Comparison of ENCODE assay signal across 29 cellular contexts in genomic region chr4:183094393-183095198, GRCh38. TPM values are rescaled to one million over a fixed set of nuclear protein-coding genes. Genes with fewer than 3 reads are reported as not detected.
A peak's percentile ranks its signal among the peaks of the same experiment; 100 is the strongest.
DNase-seq lines count a peak whose midpoint lies in the region; ATAC-seq, FAIRE-seq and TF ChIP-seq lines count a peak whose summit lies in the region.
"Had no signal": no experiment of that assay in that cellular context is flagged by ENCODE, and none has a peak within 500 bp of the region (broad histone marks: within the 10 kb centered on the region; RNA-seq: fewer than 3 reads in every experiment).

No MANE protein-coding gene starts in this region.

- H4K20me1 ChIP-seq in mammary epithelial cell (ENCODE audit: insufficient read depth, low read length): no peaks in the 10 kb centered on the region

- H3K27ac Mint-ChIP-seq in naive thymus-derived CD4-positive, alpha-beta T cell: peak overlapping the region in 5 of 9 donors; percentile 2 to 25 (median 21)
- no peak overlapping the region for H3K27ac Mint-ChIP-seq in glutamatergic neuron (ENCODE audit: unreplicated experiment)
- no peak overlapping the region for H3K27ac Mint-ChIP-seq in activated T-helper 1 cell treated with anti-CD3 and anti-CD28 coated beads, Interleukin-12 subunit alpha, Interleukin-12 subunit beta, Interleukin-2, Interleukin-4 antibody, amounts not matched to agents 30 ng/mL and 10 ng/mL and 1 ng/mL, durations not matched to agents 14 hours and 24 hours and 36 hours
- H3K27ac Mint-ChIP-seq: activated CD4-positive, alpha-beta memory T cell treated with anti-CD3 and anti-CD28 coated beads, Interleukin-2, amount 10 ng/mL, durations not matched to agents 7 days and 5 days; activated T-helper 17 cell treated with anti-CD3 and anti-CD28 coated beads, Interleukin-2, amount 50 U/mL, for 72 hours; CD4-positive, CD25-positive, alpha-beta regulatory T cell; IgD-negative memory B cell; progenitor cell of endocrine pancreas; T-helper 1 cell treated with Interleukin-12 subunit alpha and Interleukin-12 subunit beta and Interleukin-4 antibody, amounts not matched to agents 30 μg/mL and 1 μg/mL, for 36 hours had no signal

- no peak for ATAC-seq in naive thymus-derived CD4-positive, alpha-beta T cell
- ATAC-seq: activated T-helper 17 cell treated with anti-CD3 and anti-CD28 coated beads, Interleukin-2, amount 50 U/mL, for 72 hours; left lung; sciatic nerve had no signal

- no peak overlapping the region for H3K4me3 Mint-ChIP-seq in naive thymus-derived CD4-positive, alpha-beta T cell
- H3K4me3 Mint-ChIP-seq in glutamatergic neuron (ENCODE audit: unreplicated experiment): no peak overlapping the region
- no peak overlapping the region for H3K4me3 Mint-ChIP-seq in activated T-helper 1 cell treated with anti-CD3 and anti-CD28 coated beads, Interleukin-12 subunit alpha, Interleukin-12 subunit beta, Interleukin-2, Interleukin-4 antibody, amounts not matched to agents 30 ng/mL and 10 ng/mL and 1 ng/mL, durations not matched to agents 14 hours and 24 hours and 36 hours
- H3K4me3 Mint-ChIP-seq: activated CD4-positive, alpha-beta memory T cell treated with anti-CD3 and anti-CD28 coated beads, Interleukin-2, amount 10 ng/mL, durations not matched to agents 7 days and 5 days; activated T-helper 17 cell treated with anti-CD3 and anti-CD28 coated beads, Interleukin-2, amount 50 U/mL, for 72 hours; CD4-positive, CD25-positive, alpha-beta regulatory T cell; IgD-negative memory B cell; T-helper 1 cell treated with Interleukin-12 subunit alpha and Interleukin-12 subunit beta and Interleukin-4 antibody, amounts not matched to agents 30 μg/mL and 1 μg/mL, for 36 hours had no signal

- no peak overlapping the region for H3K9ac ChIP-seq in mammary epithelial cell (ENCODE audit: insufficient read depth, low read length)
- H3K9ac ChIP-seq: SK-N-SH had no signal

- WGBS in mammary epithelial cell (ENCODE audit: low coverage, missing lambda C conversion rate): 90% methylated on average over 6 of the region's 6 CpGs

- H3K27me3 ChIP-seq in mammary epithelial cell (ENCODE audit: insufficient read depth, low read length): no peaks in the 10 kb centered on the region
- H3K27me3 ChIP-seq in breast epithelium: no peaks in the 10 kb centered on the region
- H3K27me3 ChIP-seq in bronchial epithelial cell (ENCODE audit: control insufficient read depth, insufficient read depth, low read length): no peaks in the 10 kb centered on the region
- H3K27me3 ChIP-seq in naive thymus-derived CD4-positive, alpha-beta T cell (ENCODE audit: control insufficient read depth in 2 of 2, insufficient read depth in 2 of 2, low read length in 2 of 2): no peaks in the 10 kb centered on the region

- no peak overlapping the region for H3K4me2 ChIP-seq in mammary epithelial cell (ENCODE audit: insufficient read depth, low read depth, low read length)
- H3K4me2 ChIP-seq: SK-N-SH had no signal

- POLR2A ChIA-PET in naive thymus-derived CD4-positive, alpha-beta T cell (lab: Charles Lee): no interaction called here

- no peak for TF ChIP-seq POLR2A in breast epithelium (IDR thresholded peaks at IDR 0.05)

- no peak overlapping the region for H3K4me3 ChIP-seq in mammary epithelial cell (replicated peaks in 1 of 3; ENCODE audit: insufficient read depth in 1 of 3, low read depth in 2 of 3, low read length in 3 of 3)
- H3K4me3 ChIP-seq in breast epithelium: no peak overlapping the region
- H3K4me3 ChIP-seq in bronchial epithelial cell (ENCODE audit: low read depth, low read length): no peak overlapping the region
- H3K4me3 ChIP-seq in naive thymus-derived CD4-positive, alpha-beta T cell (ENCODE audit: low read length): no peak overlapping the region
- H3K4me3 ChIP-seq: left lung had no signal

- intact Hi-C loops in mammary epithelial cell (cut with micrococcal nuclease): loop anchor here (5.0 kb wide), 1 partner anchor 38 kb away; no protein-coding TSS in a partner anchor
- intact Hi-C loops in breast epithelium (cut with DNase I; ENCODE audit: low total_unique reads): no loop called here
- intact Hi-C loops in naive thymus-derived CD4-positive, alpha-beta T cell (cut with micrococcal nuclease): loop anchor here in 1 of 2 donors (5.0 to 10.0 kb wide), 3 partner anchors 48 to 1640 kb away; partner anchors contain the start of genes CENPU, RWDD4 and TRAPPC11
- intact Hi-C loops in activated T-helper 1 cell treated with anti-CD3 and anti-CD28 coated beads, Interleukin-12 subunit alpha, Interleukin-12 subunit beta, Interleukin-2, Interleukin-4 antibody, amounts not matched to agents 30 ng/mL and 10 ng/mL and 1 ng/mL, durations not matched to agents 14 hours and 24 hours and 36 hours (cut with micrococcal nuclease): loop anchor here (5.0 kb wide), 1 partner anchor 348 kb away; the partner anchor contains the start of gene CDKN2AIP

- H3K36me3 ChIP-seq in mammary epithelial cell (ENCODE audit: insufficient read depth, low read length) (no peaks in the 10 kb centered on the region), breast epithelium (no peaks in the 10 kb centered on the region), bronchial epithelial cell (ENCODE audit: control insufficient read depth, insufficient read depth, low read length) (no peaks in the 10 kb centered on the region)
- H3K36me3 ChIP-seq in naive thymus-derived CD4-positive, alpha-beta T cell (ENCODE audit: control insufficient read depth in 2 of 3, insufficient read depth in 3 of 3, low read length in 3 of 3): no peaks in the 10 kb centered on the region
- H3K36me3 ChIP-seq: left lung, neutrophil had no signal

- H3K79me2 ChIP-seq in mammary epithelial cell (ENCODE audit: insufficient read depth, low read length): peaks cover 5% of the 10 kb centered on the region

- H3K4me1 ChIP-seq in mammary epithelial cell (ENCODE audit: insufficient read depth, low read length) (no peaks in the 10 kb centered on the region), breast epithelium (no peaks in the 10 kb centered on the region)
- no peaks in the 10 kb centered on the region for H3K4me1 ChIP-seq in naive thymus-derived CD4-positive, alpha-beta T cell (ENCODE audit: control insufficient read depth in 2 of 2, insufficient read depth in 2 of 2, low read length in 2 of 2)

- FAIRE-seq in bronchial epithelial cell (lab: Jason Lieb, UNC): no peak
- FAIRE-seq: colon, endothelial cell of umbilical vein, islet of Langerhans had no signal

- H3K27me3 Mint-ChIP-seq in naive thymus-derived CD4-positive, alpha-beta T cell: peaks cover 0 to 41% (median 0%) of the 10 kb centered on the region in 5 donors
- peaks cover 8% of the 10 kb centered on the region for H3K27me3 Mint-ChIP-seq in glutamatergic neuron (ENCODE audit: unreplicated experiment)
- peaks cover 49% of the 10 kb centered on the region for H3K27me3 Mint-ChIP-seq in activated T-helper 1 cell treated with anti-CD3 and anti-CD28 coated beads, Interleukin-12 subunit alpha, Interleukin-12 subunit beta, Interleukin-2, Interleukin-4 antibody, amounts not matched to agents 30 ng/mL and 10 ng/mL and 1 ng/mL, durations not matched to agents 14 hours and 24 hours and 36 hours (ENCODE audit: insufficient read depth)

- peaks cover 3 to 27% (median 23%) of the 10 kb centered on the region in 7 donors for H3K4me1 Mint-ChIP-seq in naive thymus-derived CD4-positive, alpha-beta T cell
- no peaks in the 10 kb centered on the region for H3K4me1 Mint-ChIP-seq in glutamatergic neuron (ENCODE audit: low read depth, unreplicated experiment)
- H3K4me1 Mint-ChIP-seq in activated T-helper 1 cell treated with anti-CD3 and anti-CD28 coated beads, Interleukin-12 subunit alpha, Interleukin-12 subunit beta, Interleukin-2, Interleukin-4 antibody, amounts not matched to agents 30 ng/mL and 10 ng/mL and 1 ng/mL, durations not matched to agents 14 hours and 24 hours and 36 hours (ENCODE audit: low read depth): no peaks in the 10 kb centered on the region
- H3K4me1 Mint-ChIP-seq: activated T-helper 17 cell treated with anti-CD3 and anti-CD28 coated beads, Interleukin-2, amount 50 U/mL, for 72 hours had no signal

- DNase-seq in mammary epithelial cell (peak; percentile 27), breast epithelium (ENCODE audit: low spot score in 2 of 2) (no peak), bronchial epithelial cell (ENCODE audit: low read depth) (peak; percentile 64), glutamatergic neuron (no peak), hepatic stellate cell (ENCODE audit: low spot score) (no peak), LoVo (ENCODE audit: low spot score) (no peak)
- no peak for DNase-seq in naive thymus-derived CD4-positive, alpha-beta T cell
- no peak for DNase-seq in activated T-helper 1 cell treated with anti-CD3 and anti-CD28 coated beads, Interleukin-12 subunit alpha, Interleukin-12 subunit beta, Interleukin-2, Interleukin-4 antibody, amounts not matched to agents 30 ng/mL and 10 ng/mL and 1 ng/mL, durations not matched to agents 14 hours and 24 hours and 36 hours (ENCODE audit: low spot score)
- DNase-seq: activated CD4-positive, alpha-beta memory T cell treated with anti-CD3 and anti-CD28 coated beads, Interleukin-2, amount 10 ng/mL, durations not matched to agents 7 days and 5 days; activated CD8-positive, alpha-beta memory T cell treated with anti-CD3 and anti-CD28 coated beads, Interleukin-2, amount 50 U/mL, for 48 hours; activated naive CD4-positive, alpha-beta T cell treated with anti-CD3 and anti-CD28 coated beads, Interleukin-2, amount 50 U/mL, for 16 hours; CD4-positive, CD25-positive, alpha-beta regulatory T cell; left lung; NCI-H1048; NCI-H2107; NCI-H446; NCI-H774; SK-N-SH; stimulated activated CD4-positive, alpha-beta T cell treated with anti-CD3 and anti-CD28 coated beads, Interleukin-12 subunit alpha, Interleukin-12 subunit beta, amount 100 ng/mL, for 4 hours; stimulated activated CD4-positive, alpha-beta T cell treated with anti-CD3 and anti-CD28 coated beads, Interleukin-2, amount 100 ng/mL, for 48 hours had no signal

- H3K27ac ChIP-seq in mammary epithelial cell (ENCODE audit: insufficient read depth, low read depth, low read length) (no peak overlapping the region), breast epithelium (no peak overlapping the region)
- no peak overlapping the region for H3K27ac ChIP-seq in naive thymus-derived CD4-positive, alpha-beta T cell (ENCODE audit: low read depth, low read length)
- H3K27ac ChIP-seq: left lung, neutrophil had no signal

- TF ChIP-seq CTCF in mammary epithelial cell (conservative IDR thresholded peaks at IDR 0.05 in 1 of 2, IDR thresholded peaks at IDR 0.05 in 1 of 2; ENCODE audit: extremely low read depth in 1 of 2, insufficient read depth in 1 of 2, low read depth in 1 of 2, low read length in 2 of 2) (no peak), breast epithelium (IDR thresholded peaks at IDR 0.05) (no peak), bronchial epithelial cell (IDR thresholded peaks at IDR 0.05; ENCODE audit: insufficient read depth, low read length, severe bottlenecking) (no peak), glutamatergic neuron (IDR thresholded peaks at IDR 0.05; ENCODE audit: partially characterized antibody, unreplicated experiment) (no peak)

- H3K9me3 Mint-ChIP-seq in naive thymus-derived CD4-positive, alpha-beta T cell: peaks cover 0 to 7% (median 1%) of the 10 kb centered on the region in 11 donors
- H3K9me3 Mint-ChIP-seq in glutamatergic neuron (ENCODE audit: unreplicated experiment): peaks cover 5% of the 10 kb centered on the region
- H3K9me3 Mint-ChIP-seq in activated T-helper 1 cell treated with anti-CD3 and anti-CD28 coated beads, Interleukin-12 subunit alpha, Interleukin-12 subunit beta, Interleukin-2, Interleukin-4 antibody, amounts not matched to agents 30 ng/mL and 10 ng/mL and 1 ng/mL, durations not matched to agents 14 hours and 24 hours and 36 hours: no peaks in the 10 kb centered on the region
- H3K9me3 Mint-ChIP-seq: activated T-helper 17 cell treated with anti-CD3 and anti-CD28 coated beads, Interleukin-2, amount 50 U/mL, for 72 hours; T-helper 1 cell treated with Interleukin-12 subunit alpha and Interleukin-12 subunit beta and Interleukin-4 antibody, amounts not matched to agents 30 μg/mL and 1 μg/mL, for 36 hours had no signal

- H2AFZ ChIP-seq in mammary epithelial cell (ENCODE audit: low read depth, low read length): no peak overlapping the region

- CTCF ChIA-PET in mammary epithelial cell (lab: Charles Lee; ENCODE audit: low non-redundant PET): interaction anchor here (0.8 kb wide), 1 partner anchor 21 kb away, joined by 3 read pairs; no protein-coding TSS in a partner anchor
- CTCF ChIA-PET in naive thymus-derived CD4-positive, alpha-beta T cell (lab: Charles Lee): interaction anchor here (0.6 to 1.2 kb wide), 2 partner anchors 20 to 167 kb away, joined by 4 read pairs; no protein-coding TSS in a partner anchor

- peaks cover 0 to 3% (median 0%) of the 10 kb centered on the region in 5 donors for H3K36me3 Mint-ChIP-seq in naive thymus-derived CD4-positive, alpha-beta T cell
- no peaks in the 10 kb centered on the region for H3K36me3 Mint-ChIP-seq in glutamatergic neuron (ENCODE audit: unreplicated experiment)
- no peaks in the 10 kb centered on the region for H3K36me3 Mint-ChIP-seq in activated T-helper 1 cell treated with anti-CD3 and anti-CD28 coated beads, Interleukin-12 subunit alpha, Interleukin-12 subunit beta, Interleukin-2, Interleukin-4 antibody, amounts not matched to agents 30 ng/mL and 10 ng/mL and 1 ng/mL, durations not matched to agents 14 hours and 24 hours and 36 hours (ENCODE audit: low read depth)
- H3K36me3 Mint-ChIP-seq: CD4-positive, CD25-positive, alpha-beta regulatory T cell; IgD-negative memory B cell had no signal

- no TSS peak for BruUV-seq in mammary epithelial cell (replicated peaks; lab: Mats Ljungman, UMichigan)

- dilution Hi-C loops in mammary epithelial cell (cut with HindIII; ENCODE audit: low sequenced_read_pairs): no loop called here

- H3K9me3 ChIP-seq in mammary epithelial cell (replicated peaks; ENCODE audit: insufficient read depth, low read length) (no peaks in the 10 kb centered on the region), breast epithelium (no peaks in the 10 kb centered on the region)
- H3K9me3 ChIP-seq in naive thymus-derived CD4-positive, alpha-beta T cell (ENCODE audit: control insufficient read depth in 2 of 3, low read length in 3 of 3): peaks cover 0 to 6% (median 0%) of the 10 kb centered on the region in 3 experiments
- H3K9me3 ChIP-seq: left lung, neutrophil, SK-N-SH had no signal

- in situ Hi-C loops in mammary epithelial cell (cut with MboI; ENCODE audit: low sequenced_read_pairs in 2 of 2): no loop called here

RNA-seq across cellular contexts. Expression of gene WWC2, which starts 4.5 kb away (rescaled TPM):
- 10 to 100 TPM; 20.0 to 35.7 TPM for total RNA-seq in mammary epithelial cell
- 9.1 TPM for polyA plus RNA-seq in mammary epithelial cell
- 18.6 TPM for polyA minus RNA-seq in mammary epithelial cell
- 10 to 100 TPM; 37.4 to 40.4 (median 40.3) TPM for total RNA-seq in breast epithelium
- total RNA-seq in bronchial epithelial cell: 13.2 and 13.4 TPM in 2 replicates
- 10 to 100 TPM in 3 of 5 experiments, 1 to 10 TPM in 1, under 1 TPM in 1; 0.07 to 13.8 (median 10.9) TPM for total RNA-seq in naive thymus-derived CD4-positive, alpha-beta T cell
- 1 to 10 TPM; 1.8 to 1.9 TPM for polyA plus RNA-seq in naive thymus-derived CD4-positive, alpha-beta T cell
- 18.2 TPM for total RNA-seq in glutamatergic neuron (ENCODE audit: unreplicated experiment)
- 0.39 and 0.75 TPM in 2 replicates for total RNA-seq in activated T-helper 1 cell treated with anti-CD3 and anti-CD28 coated beads, Interleukin-12 subunit alpha, Interleukin-12 subunit beta, Interleukin-2, Interleukin-4 antibody, amounts not matched to agents 30 ng/mL and 10 ng/mL and 1 ng/mL, durations not matched to agents 14 hours and 24 hours and 36 hours

Comparison
In these comparisons a context has a peak if more than half of its experiments do, and no peak if none do; other contexts are left out.
1. DNase-seq: peak in mammary epithelial cell (single experiment) and bronchial epithelial cell (single experiment); none in breast epithelium (0 of 2), naive thymus-derived CD4-positive, alpha-beta T cell (0 of 9), glutamatergic neuron (single experiment), activated T-helper 1 cell treated with anti-CD3 and anti-CD28 coated beads, Interleukin-12 subunit alpha, Interleukin-12 subunit beta, Interleukin-2, Interleukin-4 antibody, amounts not matched to agents 30 ng/mL and 10 ng/mL and 1 ng/mL, durations not matched to agents 14 hours and 24 hours and 36 hours (single experiment), hepatic stellate cell (single experiment) and LoVo (single experiment).
2. H3K27ac Mint-ChIP-seq: peak in naive thymus-derived CD4-positive, alpha-beta T cell (5 of 9); none in glutamatergic neuron (single experiment) and activated T-helper 1 cell treated with anti-CD3 and anti-CD28 coated beads, Interleukin-12 subunit alpha, Interleukin-12 subunit beta, Interleukin-2, Interleukin-4 antibody, amounts not matched to agents 30 ng/mL and 10 ng/mL and 1 ng/mL, durations not matched to agents 14 hours and 24 hours and 36 hours (single experiment).